8 cellular contexts compared by ENCODE assay signal in the genomic region with DNA sequence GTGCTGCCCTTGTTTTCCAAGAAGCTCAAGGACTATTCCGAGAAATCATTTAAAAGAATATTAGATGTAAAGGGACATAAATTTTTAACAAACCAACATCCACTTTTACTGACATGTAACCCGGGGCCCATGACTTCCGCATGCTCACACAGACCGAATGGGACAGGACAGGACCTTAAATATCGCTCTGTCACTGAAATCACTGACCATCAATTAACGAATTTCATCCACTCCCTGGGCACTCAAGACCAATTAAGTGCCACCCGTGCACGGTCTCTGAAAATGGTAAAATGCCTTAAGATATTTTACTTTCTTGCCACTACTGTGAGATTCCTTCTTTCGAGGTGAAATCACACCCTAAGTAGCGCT. TPM values are rescaled to one million over a fixed set of nuclear protein-coding genes. Genes with fewer than 3 reads are reported as not detected.
DNase-seq lines count a peak whose midpoint lies in the region; ATAC-seq, FAIRE-seq and TF ChIP-seq lines count a peak whose summit lies in the region.

No MANE protein-coding gene starts in this region.

- intact Hi-C loops in kidney (cut with DNase I) = no loop called here

- TF ChIP-seq CTCF in kidney (IDR thresholded peaks at IDR 0.05; ENCODE audit: borderline replicate concordance, extremely low read depth, insufficient read depth) = no peak
- no peak for TF ChIP-seq CTCF in D721Med (IDR thresholded peaks at IDR 0.05; ENCODE audit: insufficient read depth, missing control alignments)

- POLR2A ChIA-PET in activated naive CD8-positive, alpha-beta T cell treated with anti-CD3 and anti-CD28 coated beads, Interleukin-2, amount 10 ng/mL, durations not matched to agents 7 days and 5 days (lab: Charles Lee) = no interaction called here

- peak overlapping the region; percentile 24 for H3K27ac Mint-ChIP-seq in activated CD8-positive, alpha-beta memory T cell treated with anti-CD3 and anti-CD28 coated beads, Interleukin-2, amount 10 ng/mL, durations not matched to agents 7 days and 5 days
- peak overlapping the region; percentile 63 for H3K27ac Mint-ChIP-seq in activated naive CD8-positive, alpha-beta T cell treated with anti-CD3 and anti-CD28 coated beads, Interleukin-2, amount 10 ng/mL, durations not matched to agents 7 days and 5 days

- H3K4me3 Mint-ChIP-seq in activated CD8-positive, alpha-beta memory T cell treated with anti-CD3 and anti-CD28 coated beads, Interleukin-2, amount 10 ng/mL, durations not matched to agents 7 days and 5 days = peak overlapping the region; percentile 63
- H3K4me3 Mint-ChIP-seq in activated naive CD8-positive, alpha-beta T cell treated with anti-CD3 and anti-CD28 coated beads, Interleukin-2, amount 10 ng/mL, durations not matched to agents 7 days and 5 days = peak overlapping the region; percentile 85

- H3K4me1 ChIP-seq in kidney (ENCODE audit: control insufficient read depth in 1 of 2, insufficient read depth in 1 of 2, low read depth in 1 of 2, low read length in 2 of 2) = peaks cover 0 to 4% of the 10 kb centered on the region in 2 donors

- H3K9me3 Mint-ChIP-seq in activated CD8-positive, alpha-beta memory T cell treated with anti-CD3 and anti-CD28 coated beads, Interleukin-2, amount 10 ng/mL, durations not matched to agents 7 days and 5 days (ENCODE audit: low read depth) = no peaks in the 10 kb centered on the region
- no peaks in the 10 kb centered on the region for H3K9me3 Mint-ChIP-seq in activated naive CD8-positive, alpha-beta T cell treated with anti-CD3 and anti-CD28 coated beads, Interleukin-2, amount 10 ng/mL, durations not matched to agents 7 days and 5 days

- DNase-seq in activated CD8-positive, alpha-beta memory T cell treated with anti-CD3 and anti-CD28 coated beads, Interleukin-2, amount 10 ng/mL, durations not matched to agents 7 days and 5 days = no peak
- DNase-seq in activated CD8-positive, alpha-beta memory T cell treated with anti-CD3 and anti-CD28 coated beads, Interleukin-2, amount 50 U/mL, for 48 hours = no peak
- DNase-seq in activated naive CD8-positive, alpha-beta T cell treated with anti-CD3 and anti-CD28 coated beads, Interleukin-2, amount 10 ng/mL, durations not matched to agents 7 days and 5 days = no peak
- no peak for DNase-seq in kidney
- DNase-seq in substantia nigra (lab: John Stamatoyannopoulos, UW) = peak in 12 of 49 donors; percentile 3 to 41 (median 28)
- DNase-seq in activated CD4-positive, alpha-beta T cell treated with anti-CD3 and anti-CD28 coated beads, Interleukin-2, amount 50 U/mL, for 4 hours = no peak
- DNase-seq in D721Med (ENCODE audit: insufficient read length, low spot score) = no peak

- H3K36me3 ChIP-seq in kidney (ENCODE audit: control insufficient read depth in 1 of 2, insufficient read depth in 2 of 2, low read length in 2 of 2) = peaks cover 0 to 2% of the 10 kb centered on the region in 2 donors

- H3K36me3 Mint-ChIP-seq in activated CD8-positive, alpha-beta memory T cell treated with anti-CD3 and anti-CD28 coated beads, Interleukin-2, amount 10 ng/mL, durations not matched to agents 7 days and 5 days = no peaks in the 10 kb centered on the region
- no peaks in the 10 kb centered on the region for H3K36me3 Mint-ChIP-seq in activated naive CD8-positive, alpha-beta T cell treated with anti-CD3 and anti-CD28 coated beads, Interleukin-2, amount 10 ng/mL, durations not matched to agents 7 days and 5 days

- peak overlapping the region; percentile 92 to 94 for H3K4me3 ChIP-seq in kidney (ENCODE audit: low read length in 2 of 2)

- FAIRE-seq in kidney (lab: Jason Lieb, UNC) (no peak), D721Med (lab: Jason Lieb, UNC) (no peak)

- H3K9me3 ChIP-seq in kidney (ENCODE audit: control insufficient read depth in 1 of 2, low read length in 2 of 2) = no peaks in the 10 kb centered on the region

- peaks cover 8% of the 10 kb centered on the region for H3K4me1 Mint-ChIP-seq in activated CD8-positive, alpha-beta memory T cell treated with anti-CD3 and anti-CD28 coated beads, Interleukin-2, amount 10 ng/mL, durations not matched to agents 7 days and 5 days
- peaks cover 12% of the 10 kb centered on the region for H3K4me1 Mint-ChIP-seq in activated naive CD8-positive, alpha-beta T cell treated with anti-CD3 and anti-CD28 coated beads, Interleukin-2, amount 10 ng/mL, durations not matched to agents 7 days and 5 days

- CTCF ChIA-PET in activated CD8-positive, alpha-beta memory T cell treated with anti-CD3 and anti-CD28 coated beads, Interleukin-2, amount 10 ng/mL, durations not matched to agents 7 days and 5 days (lab: Charles Lee) = no interaction called here

- H3K27me3 Mint-ChIP-seq in activated CD8-positive, alpha-beta memory T cell treated with anti-CD3 and anti-CD28 coated beads, Interleukin-2, amount 10 ng/mL, durations not matched to agents 7 days and 5 days = peaks cover 7% of the 10 kb centered on the region
- H3K27me3 Mint-ChIP-seq in activated naive CD8-positive, alpha-beta T cell treated with anti-CD3 and anti-CD28 coated beads, Interleukin-2, amount 10 ng/mL, durations not matched to agents 7 days and 5 days = no peaks in the 10 kb centered on the region

- ATAC-seq in activated CD8-positive, alpha-beta memory T cell treated with anti-CD3 and anti-CD28 coated beads, Interleukin-2, amount 10 ng/mL, durations not matched to agents 7 days and 5 days = no peak
- ATAC-seq in HG03135 (IDR thresholded peaks at IDR 0.05; ENCODE audit: unreplicated experiment) = peak; percentile 59
- ATAC-seq in activated naive CD8-positive, alpha-beta T cell treated with anti-CD3 and anti-CD28 coated beads, Interleukin-2, amount 10 ng/mL, durations not matched to agents 7 days and 5 days (ENCODE audit: low read depth) = peak; percentile 21

- H3K27ac ChIP-seq in kidney (ENCODE audit: low read depth in 2 of 2, low read length in 2 of 2) = peak overlapping the region; percentile 88 to 93
- H3K27ac ChIP-seq in substantia nigra (ENCODE audit: low read depth, low read length, poor library complexity, severe bottlenecking) = peak overlapping the region; percentile 87

- peak overlapping the region; percentile 66 to 92 for H3K9ac ChIP-seq in kidney (ENCODE audit: low read length in 2 of 2)

RNA-seq across cellular contexts. Expression of a gene that starts 0.5 kb away (rescaled TPM):
- total RNA-seq in activated CD8-positive, alpha-beta memory T cell treated with anti-CD3 and anti-CD28 coated beads, Interleukin-2, amount 10 ng/mL, durations not matched to agents 7 days and 5 days = 1 to 10 TPM in 1 of 2 experiments, not detected in 1; 1.1 TPM
- under 1 TPM; 0.78 to 0.94 TPM for total RNA-seq in activated naive CD8-positive, alpha-beta T cell treated with anti-CD3 and anti-CD28 coated beads, Interleukin-2, amount 10 ng/mL, durations not matched to agents 7 days and 5 days
- total RNA-seq in kidney = 14.0 TPM
- polyA plus RNA-seq in kidney (ENCODE audit: insufficient read depth, low read depth, low replicate concordance) = 12.7 TPM
